15 cellular contexts compared by ENCODE assay signal in the genomic region with DNA sequence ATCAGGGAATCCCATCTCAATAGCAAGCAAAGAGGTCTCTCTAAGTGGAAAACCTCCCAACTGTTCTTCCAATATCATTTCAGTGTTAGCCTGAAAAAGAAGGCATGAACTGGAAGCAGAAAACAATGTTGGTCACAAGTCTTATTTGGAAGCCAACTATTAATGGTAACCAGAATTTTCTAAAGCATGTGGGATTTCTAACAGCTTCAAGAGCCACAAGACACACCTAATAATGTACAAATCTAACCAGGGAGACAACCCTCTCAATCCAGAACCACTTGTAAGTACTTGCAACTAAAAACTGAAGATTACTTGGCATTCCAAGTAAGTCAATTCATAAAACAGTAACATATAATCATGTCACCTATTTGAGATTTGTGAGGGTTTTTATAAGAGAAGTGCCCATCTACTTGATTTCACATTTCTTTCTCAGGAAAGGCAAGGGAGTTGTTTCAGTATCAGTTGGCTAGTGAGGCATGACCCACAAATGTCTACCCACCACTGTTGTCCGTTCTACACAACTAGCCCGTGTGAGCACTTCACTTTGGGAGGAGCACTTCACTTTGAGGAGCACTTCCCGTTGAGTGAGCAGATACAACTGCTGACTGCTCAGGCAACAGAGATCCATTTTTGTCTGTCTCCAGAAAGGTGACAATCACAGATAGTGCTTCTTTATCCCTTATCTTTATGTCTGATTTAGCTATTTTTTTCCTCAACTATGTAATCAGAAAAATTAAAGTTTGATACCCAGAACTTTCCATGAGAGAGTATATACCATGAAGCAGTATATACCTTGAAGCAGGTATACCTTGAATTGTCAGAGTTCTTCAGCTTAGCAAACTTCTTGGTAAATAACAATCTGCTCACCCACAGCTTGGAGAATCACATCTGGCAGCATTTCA. TPM values are rescaled to one million over a fixed set of nuclear protein-coding genes. Genes with fewer than 3 reads are reported as not detected.
DNase-seq lines count a peak whose midpoint lies in the region; ATAC-seq, FAIRE-seq and TF ChIP-seq lines count a peak whose summit lies in the region.
"Had no signal": no experiment of that assay in that cellular context is flagged by ENCODE, and none has a peak within 500 bp of the region (broad histone marks: within the 10 kb centered on the region; RNA-seq: fewer than 3 reads in every experiment).

No MANE protein-coding gene starts in this region.

- ATAC-seq in A549 (0 out of 6 replicates have a peak, but pooled peaks of 1 of the 2 experiments have one; percentile 27), GM21737 (IDR thresholded peaks at IDR 0.05; ENCODE audit: unreplicated experiment) (no peak)
- ATAC-seq in stimulated activated naive CD8-positive, alpha-beta T cell treated with anti-CD3 and anti-CD28 coated beads, Interleukin-15, Interleukin-2, amounts not matched to agents 100 U/mL and 50 U/mL, for 24 hours: no peak

- WGBS in A549 (ENCODE audit: missing lambda C conversion rate): 87% methylated on average over 3 of the region's 3 CpGs
- 88% methylated on average over 3 of the region's 3 CpGs for WGBS in GM23248 (ENCODE audit: low coverage in 1 of 2, low lambda C conversion rate in 2 of 2, missing lambda C conversion rate in 2 of 2), 2 experiments
- WGBS in esophagus muscularis mucosa: 91% methylated on average over 3 of the region's 3 CpGs

- H3K9me3 ChIP-seq in A549: no peaks in the 10 kb centered on the region
- no peaks in the 10 kb centered on the region for H3K9me3 ChIP-seq in GM23248 (ENCODE audit: low read depth)
- H3K9me3 ChIP-seq in esophagus muscularis mucosa: no peaks in the 10 kb centered on the region
- no peaks in the 10 kb centered on the region for H3K9me3 ChIP-seq in parathyroid adenoma (ENCODE audit: control insufficient read depth, low read length)

- POLR2A ChIA-PET in A549 (lab: Yijun Ruan, JAX): interaction anchor here (1.4 kb wide), 1 partner anchor 10 kb away, joined by 7 read pairs; no protein-coding TSS in a partner anchor

- H3K36me3 ChIP-seq in GM23248 (ENCODE audit: low read depth): no peaks in the 10 kb centered on the region
- no peaks in the 10 kb centered on the region for H3K36me3 ChIP-seq in esophagus muscularis mucosa
- H3K36me3 ChIP-seq in parathyroid adenoma (ENCODE audit: control insufficient read depth, insufficient read depth, low read length): no peaks in the 10 kb centered on the region

- in situ Hi-C loops in GM23248 (cut with MboI): no loop called here

- 0 out of 2 replicates have a peak, but pooled peaks cover 2% of the 10 kb centered on the region for H4K20me1 ChIP-seq in GM23248 (ENCODE audit: insufficient read depth)

- intact Hi-C loops in esophagus muscularis mucosa (cut with DNase I): loop anchor here (10.0 kb wide), 1 partner anchor 57 kb away; no protein-coding TSS in a partner anchor

- CTCF ChIA-PET in A549 (lab: Yijun Ruan, JAX): interaction anchor here (0.6 to 2.3 kb wide), 6 partner anchors 10 to 843 kb away, joined by 3 to 8 read pairs (median 3); no protein-coding TSS in a partner anchor

- FAIRE-seq in A549 (lab: Jason Lieb, UNC): no peak
- FAIRE-seq: G401.6, H1, small intestine had no signal

- TF ChIP-seq POLR2A in A549 (IDR thresholded peaks at IDR 0.05; ENCODE audit: low read length): no peak
- no peak for TF ChIP-seq POLR2A in esophagus muscularis mucosa (IDR thresholded peaks at IDR 0.05; ENCODE audit: low read depth)

- H3K4me2 ChIP-seq in A549: peak overlapping the region; percentile 20; the same call in 1 of the 3 replicates
- peak overlapping the region; percentile 62 for H3K4me2 ChIP-seq in GM23248 (ENCODE audit: unreplicated experiment)
- H3K4me2 ChIP-seq in parathyroid adenoma (ENCODE audit: low read length): peak overlapping the region; percentile 23

- TF ChIP-seq CTCF in A549 (IDR thresholded peaks at IDR 0.05) (no peak), esophagus muscularis mucosa (IDR thresholded peaks at IDR 0.05) (no peak), parathyroid adenoma (IDR thresholded peaks at IDR 0.05) (no peak)

- H3K9me2 ChIP-seq in GM23248 (ENCODE audit: insufficient read depth): no peaks in the 10 kb centered on the region

- H3K4me3 ChIP-seq in A549 (no peak overlapping the region), GM23248 (peak overlapping the region; percentile 24), esophagus muscularis mucosa (no peak overlapping the region), parathyroid adenoma (ENCODE audit: low read depth, low read length) (no peak overlapping the region)

- H3K9ac ChIP-seq in GM23248 (peak overlapping the region; percentile 0; the same call in 1 of the 2 replicates), parathyroid adenoma (no peak overlapping the region)

- H3K79me2 ChIP-seq in GM23248 (ENCODE audit: insufficient read depth) (peaks cover 86% of the 10 kb centered on the region), parathyroid adenoma (peaks cover 6% of the 10 kb centered on the region)

- H3K27me3 ChIP-seq in GM23248 (replicated peaks; ENCODE audit: insufficient read depth) (no peaks in the 10 kb centered on the region), esophagus muscularis mucosa (no peaks in the 10 kb centered on the region), parathyroid adenoma (ENCODE audit: control insufficient read depth, insufficient read depth, low read length) (no peaks in the 10 kb centered on the region)

- TF ChIP-seq RAD21 in A549 (conservative IDR thresholded peaks at IDR 0.05 in 1 of 2, IDR thresholded peaks at IDR 0.05 in 1 of 2): no peak

- TF ChIP-seq EP300 in A549 (IDR thresholded peaks at IDR 0.05) (no peak), esophagus muscularis mucosa (IDR thresholded peaks at IDR 0.05) (no peak)

- peaks cover 35% of the 10 kb centered on the region for H3F3A ChIP-seq in GM23248 (ENCODE audit: insufficient read depth)

- DNase-seq in A549 (ENCODE audit: low read depth in 1 of 2, low spot score in 1 of 2) (no peak), GM23248 (no peak), esophagus muscularis mucosa (ENCODE audit: extremely low spot score) (no peak), NCI-H2107 (lab: John Stamatoyannopoulos, UW) (no peak), cerebellar cortex (ENCODE audit: low spot score) (no peak)
- DNase-seq in stimulated activated naive CD8-positive, alpha-beta T cell treated with anti-CD3 and anti-CD28 coated beads, Interleukin-15, Interleukin-2, amounts not matched to agents 100 U/mL and 50 U/mL, for 24 hours: no peak
- DNase-seq: mammary epithelial cell, NCI-H1105 treated with DMSO at 0.1 percent for 48 hours, NCI-H2171 treated with DMSO at 0.1 percent for 48 hours, small intestine had no signal

- no peak overlapping the region for H3K27ac ChIP-seq in A549
- peak overlapping the region; percentile 27 for H3K27ac ChIP-seq in GM23248
- H3K27ac ChIP-seq in esophagus muscularis mucosa (replicated peaks in 1 of 4): peak overlapping the region; percentile 5 to 75 (median 60)
- H3K27ac ChIP-seq in parathyroid adenoma: no peak overlapping the region
- H3K27ac ChIP-seq: RWPE1 had no signal

- H2AFZ ChIP-seq in GM23248 (no peak overlapping the region), parathyroid adenoma (no peak overlapping the region)

- peaks cover 11% of the 10 kb centered on the region for H3K4me1 ChIP-seq in A549
- H3K4me1 ChIP-seq in GM23248 (ENCODE audit: insufficient read depth): peaks cover 37% of the 10 kb centered on the region
- peaks cover 16 to 68% (median 52%) of the 10 kb centered on the region in 4 donors for H3K4me1 ChIP-seq in esophagus muscularis mucosa
- peaks cover 7% of the 10 kb centered on the region for H3K4me1 ChIP-seq in parathyroid adenoma

TF ChIP-seq in A549, 52 proteins besides CTCF, POLR2A, EP300 and RAD21 (continues in another document):
- TF ChIP-seq JUNB (IDR thresholded peaks at IDR 0.05): no peak
- no peak for TF ChIP-seq MYC (IDR thresholded peaks at IDR 0.05; ENCODE audit: borderline replicate concordance, low read length)
- no peak for TF ChIP-seq ATOH8 (CRISPR knock-in tag; IDR thresholded peaks at IDR 0.05; ENCODE audit: low read depth)
- TF ChIP-seq, protein P1, sequence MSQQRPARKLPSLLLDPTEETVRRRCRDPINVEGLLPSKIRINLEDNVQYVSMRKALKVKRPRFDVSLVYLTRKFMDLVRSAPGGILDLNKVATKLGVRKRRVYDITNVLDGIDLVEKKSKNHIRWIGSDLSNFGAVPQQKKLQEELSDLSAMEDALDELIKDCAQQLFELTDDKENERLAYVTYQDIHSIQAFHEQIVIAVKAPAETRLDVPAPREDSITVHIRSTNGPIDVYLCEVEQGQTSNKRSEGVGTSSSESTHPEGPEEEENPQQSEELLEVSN (IDR thresholded peaks at IDR 0.05; ENCODE audit: borderline replicate concordance, low read depth): no peak
- TF ChIP-seq CBX8 (IDR thresholded peaks at IDR 0.05): no peak
- no peak for TF ChIP-seq BHLHE40 (IDR thresholded peaks at IDR 0.05; ENCODE audit: low read depth, low read length)
- no peak for TF ChIP-seq HOXB13 (CRISPR knock-in tag; IDR thresholded peaks at IDR 0.05; ENCODE audit: low read depth)
- no peak for TF ChIP-seq ZC3H11A (IDR thresholded peaks at IDR 0.05)
- no peak for TF ChIP-seq CEBPB (IDR thresholded peaks at IDR 0.05)

RNA-seq across cellular contexts. Expression of gene STX6, which starts 11.1 kb away (rescaled TPM):
- polyA plus RNA-seq in A549 (2011; rRNA removed) (17.7 and 19.2 TPM in 2 replicates), A549 (2017; fragmentation: RNase III; extraction: RNeasy Plus Mini Kit Qiagen cat#74134 plus additional on column Dnase treatment) (18.2 to 21.5 TPM (median 20.6 TPM) in 3 replicates), GM23248 (2016; fragmentation: Nextera tagmentation; extraction: Ambion mirVana) (16.1 and 16.3 TPM in 2 replicates)
- polyA plus RNA-seq in A549 (2012; cell fraction: cytosol; rRNA removed): 7.5 and 9.0 TPM in 2 replicates
- 6.0 and 8.0 TPM in 2 replicates for polyA plus RNA-seq in A549 (2012; cell fraction: nucleus; rRNA removed)
- polyA minus RNA-seq in A549 (2011; rRNA and poly(A)+ RNA removed): 21.6 and 23.4 TPM in 2 replicates
- total RNA-seq in GM23248 (2014; rRNA removed; shearing (Covaris generic)): 28.6 and 31.1 TPM in 2 replicates
- 10 to 100 TPM; 19.4 to 38.0 (median 23.2) TPM for total RNA-seq in esophagus muscularis mucosa

RNA-seq across cellular contexts. Expression of gene MR1, which starts 22.2 kb away (rescaled TPM):
- polyA plus RNA-seq in A549 (2011; rRNA removed) (17.2 and 20.8 TPM in 2 replicates), A549 (2017; fragmentation: RNase III; extraction: RNeasy Plus Mini Kit Qiagen cat#74134 plus additional on column Dnase treatment) (8.3 to 10.7 TPM (median 9.1 TPM) in 3 replicates), GM23248 (2016; fragmentation: Nextera tagmentation; extraction: Ambion mirVana) (25.4 and 26.2 TPM in 2 replicates)
- polyA plus RNA-seq in A549 (2012; cell fraction: cytosol; rRNA removed): 2.8 and 3.7 TPM in 2 replicates
- polyA plus RNA-seq in A549 (2012; cell fraction: nucleus; rRNA removed): 2.5 and 2.8 TPM in 2 replicates
- 17.2 and 21.9 TPM in 2 replicates for polyA minus RNA-seq in A549 (2011; rRNA and poly(A)+ RNA removed)
- total RNA-seq in GM23248 (2014; rRNA removed; shearing (Covaris generic)): 25.2 and 28.6 TPM in 2 replicates
- total RNA-seq in esophagus muscularis mucosa: 10 to 100 TPM; 10.8 to 23.5 (median 15.4) TPM
- total RNA-seq: H1 had no signal

Comparison
In these comparisons a context has a peak if more than half of its experiments do, and no peak if none do; other contexts are left out.
1. H3K27ac ChIP-seq: peak in GM23248 (single experiment) and esophagus muscularis mucosa (4 of 4); none in A549 (0 of 2) and parathyroid adenoma (single experiment).
2. Peak in every context shown above with its lines, with median percentiles within 50 percentile points of each other: H3K4me2 ChIP-seq.